Comparison of ENCODE assay signal across 15 cellular contexts in genomic region chr4:109859426-109860300, GRCh38. TPM values are rescaled to one million over a fixed set of nuclear protein-coding genes. Genes with fewer than 3 reads are reported as not detected.
"Had no signal": no experiment of that assay in that cellular context is flagged by ENCODE, and none has a peak within 500 bp of the region (broad histone marks: within the 10 kb centered on the region; RNA-seq: fewer than 3 reads in every experiment).

No MANE protein-coding gene starts in this region.

RNA-seq across cellular contexts. Expression of gene LRIT3, which starts 11.8 kb away (rescaled TPM):
- total RNA-seq: activated T-helper 1 cell treated with anti-CD3 and anti-CD28 coated beads, Interleukin-12 subunit alpha, Interleukin-12 subunit beta, Interleukin-2, Interleukin-4 antibody, amounts not matched to agents 30 ng/mL and 10 ng/mL and 1 ng/mL, durations not matched to agents 14 hours and 24 hours and 36 hours had no signal

RNA-seq across cellular contexts. Expression of gene RRH, which starts 31.9 kb away (rescaled TPM):
- total RNA-seq: activated B cell treated with CpG ODN at 0.5 μM for 24 hours; activated CD4-positive, alpha-beta T cell treated with anti-CD3 and anti-CD28 coated beads, Interleukin-2, amount 10 ng/mL, durations not matched to agents 24 days and 14 days; activated CD8-positive, alpha-beta T cell treated with anti-CD3 and anti-CD28 coated beads for 36 hours; activated naive CD4-positive, alpha-beta T cell treated with anti-CD3 and anti-CD28 coated beads for 36 hours; activated naive CD8-positive, alpha-beta T cell treated with anti-CD3 and anti-CD28 coated beads for 36 hours; body of pancreas; cardiac muscle cell had no signal
- polyA plus RNA-seq: aorta had no signal

RNA-seq across cellular contexts. Expression of gene EGF, which starts 53.0 kb away (rescaled TPM):
- total RNA-seq: activated B cell treated with CpG ODN at 0.5 μM for 24 hours; activated CD4-positive, alpha-beta memory T cell treated with anti-CD3 and anti-CD28 coated beads for 36 hours; activated CD4-positive, alpha-beta T cell treated with anti-CD3 and anti-CD28 coated beads, Interleukin-2, amount 10 ng/mL, durations not matched to agents 24 days and 14 days; activated CD8-positive, alpha-beta memory T cell treated with anti-CD3 and anti-CD28 coated beads for 36 hours; activated CD8-positive, alpha-beta T cell treated with anti-CD3 and anti-CD28 coated beads for 36 hours; activated naive CD4-positive, alpha-beta T cell treated with anti-CD3 and anti-CD28 coated beads for 36 hours; activated naive CD4-positive, alpha-beta T cell treated with anti-CD3 and anti-CD28 coated beads, Interleukin-2, amount 50 U/mL, for 72 hours; activated naive CD8-positive, alpha-beta T cell treated with anti-CD3 and anti-CD28 coated beads for 36 hours; activated T-cell treated with anti-CD3 and anti-CD28 coated beads, Interleukin-2, amount 50 U/mL, for 72 hours; activated T-helper 1 cell treated with anti-CD3 and anti-CD28 coated beads, Interleukin-12 subunit alpha, Interleukin-12 subunit beta, Interleukin-2, Interleukin-4 antibody, amounts not matched to agents 30 ng/mL and 10 ng/mL and 1 ng/mL, durations not matched to agents 14 hours and 24 hours and 36 hours; activated T-helper 17 cell treated with anti-CD3 and anti-CD28 coated beads, Interleukin-2, amount 50 U/mL, for 72 hours had no signal

RNA-seq across cellular contexts. Expression of gene CFI, which starts 57.9 kb away (rescaled TPM):
- total RNA-seq: activated B cell treated with CpG ODN at 0.5 μM for 24 hours; activated CD4-positive, alpha-beta T cell treated with anti-CD3 and anti-CD28 coated beads, Interleukin-2, amount 10 ng/mL, durations not matched to agents 24 days and 14 days; activated CD8-positive, alpha-beta T cell treated with anti-CD3 and anti-CD28 coated beads for 36 hours; activated naive CD4-positive, alpha-beta T cell treated with anti-CD3 and anti-CD28 coated beads for 36 hours; activated naive CD4-positive, alpha-beta T cell treated with anti-CD3 and anti-CD28 coated beads, Interleukin-2, amount 50 U/mL, for 72 hours; activated naive CD8-positive, alpha-beta T cell treated with anti-CD3 and anti-CD28 coated beads for 36 hours; activated T-helper 17 cell treated with anti-CD3 and anti-CD28 coated beads, Interleukin-2, amount 50 U/mL, for 72 hours; astrocyte had no signal
